ENCODE assay signal across 1 cellular context in the genomic region with DNA sequence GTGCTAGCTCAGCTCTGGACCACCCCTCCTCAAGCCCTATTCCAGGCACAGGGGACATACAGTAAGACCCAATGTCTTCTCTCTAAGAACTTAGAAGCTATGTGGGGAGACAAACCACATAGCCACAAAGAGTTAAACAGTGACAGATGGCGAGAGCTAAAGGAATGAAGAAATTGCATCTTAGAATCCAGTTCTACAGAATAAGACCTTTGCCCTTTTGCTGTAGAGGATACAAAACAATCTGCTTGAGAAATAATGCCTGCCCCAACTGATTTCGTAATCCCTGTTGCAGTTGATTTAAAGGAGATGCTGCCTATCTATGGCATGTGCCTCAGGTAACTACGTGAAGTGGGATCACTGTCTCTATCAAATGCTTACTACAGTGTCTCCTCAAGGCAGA.
TF ChIP-seq lines count a peak whose summit lies in the region.

No MANE protein-coding gene starts in this region.

TF ChIP-seq in HepG2, 621 proteins besides CTCF, POLR2A, EP300 and RAD21 (continued from another document):
- TF ChIP-seq, protein P1, sequence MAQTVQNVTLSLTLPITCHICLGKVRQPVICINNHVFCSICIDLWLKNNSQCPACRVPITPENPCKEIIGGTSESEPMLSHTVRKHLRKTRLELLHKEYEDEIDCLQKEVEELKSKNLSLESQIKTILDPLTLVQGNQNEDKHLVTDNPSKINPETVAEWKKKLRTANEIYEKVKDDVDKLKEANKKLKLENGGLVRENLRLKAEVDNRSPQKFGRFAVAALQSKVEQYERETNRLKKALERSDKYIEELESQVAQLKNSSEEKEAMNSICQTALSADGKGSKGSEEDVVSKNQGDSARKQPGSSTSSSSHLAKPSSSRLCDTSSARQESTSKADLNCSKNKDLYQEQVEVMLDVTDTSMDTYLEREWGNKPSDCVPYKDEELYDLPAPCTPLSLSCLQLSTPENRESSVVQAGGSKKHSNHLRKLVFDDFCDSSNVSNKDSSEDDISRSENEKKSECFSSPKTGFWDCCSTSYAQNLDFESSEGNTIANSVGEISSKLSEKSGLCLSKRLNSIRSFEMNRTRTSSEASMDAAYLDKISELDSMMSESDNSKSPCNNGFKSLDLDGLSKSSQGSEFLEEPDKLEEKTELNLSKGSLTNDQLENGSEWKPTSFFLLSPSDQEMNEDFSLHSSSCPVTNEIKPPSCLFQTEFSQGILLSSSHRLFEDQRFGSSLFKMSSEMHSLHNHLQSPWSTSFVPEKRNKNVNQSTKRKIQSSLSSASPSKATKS (CRISPR knock-in tag; IDR thresholded peaks at IDR 0.05): no peak
- TF ChIP-seq HNF4G (IDR thresholded peaks at IDR 0.05; ENCODE audit: borderline replicate concordance, low read depth, low read length) (peak; percentile 15; the same call in 1 of the 2 replicates), HNF4G (CRISPR knock-in tag; IDR thresholded peaks at IDR 0.05; ENCODE audit: borderline replicate concordance, low read depth) (no peak)
